ENCODE assay signal across 12 cellular contexts in the genomic region with DNA sequence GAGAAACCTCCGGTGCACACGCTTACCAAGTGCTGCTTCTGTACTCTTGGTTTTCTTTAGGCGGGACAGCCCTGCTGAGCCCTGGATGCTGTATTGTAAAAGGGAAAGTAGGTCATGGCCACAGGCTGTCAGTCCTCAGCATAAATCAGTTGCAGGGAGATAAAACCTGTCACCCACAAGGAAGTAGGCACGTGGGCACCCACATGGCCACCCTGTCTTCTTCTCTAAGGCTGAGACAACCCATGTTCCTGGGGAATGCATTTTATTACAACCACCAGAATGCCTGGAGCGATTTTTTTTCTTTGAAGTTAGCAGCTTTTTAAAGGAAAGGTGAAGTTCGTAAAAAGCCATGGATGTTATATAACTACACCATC. TPM values are rescaled to one million over a fixed set of nuclear protein-coding genes. Genes with fewer than 3 reads are reported as not detected.
DNase-seq lines count a peak whose midpoint lies in the region; ATAC-seq and TF ChIP-seq lines count a peak whose summit lies in the region.
"Had no signal": no experiment of that assay in that cellular context is flagged by ENCODE, and none has a peak within 500 bp of the region (broad histone marks: within the 10 kb centered on the region; RNA-seq: fewer than 3 reads in every experiment).

No MANE protein-coding gene starts in this region.

- WGBS in heart right ventricle, 2 donors: 53 to 72% methylated on average over 6 of the region's 6 CpGs

- intact Hi-C loops in heart right ventricle (cut with DNase I): no loop called here

- CTCF ChIA-PET in activated CD4-positive, alpha-beta memory T cell treated with anti-CD3 and anti-CD28 coated beads, Interleukin-2, amount 10 ng/mL, durations not matched to agents 7 days and 5 days (lab: Charles Lee): no interaction called here

- POLR2A ChIA-PET in activated CD4-positive, alpha-beta memory T cell treated with anti-CD3 and anti-CD28 coated beads, Interleukin-2, amount 10 ng/mL, durations not matched to agents 7 days and 5 days (lab: Charles Lee): no interaction called here

- no peak overlapping the region for H3K27ac ChIP-seq in heart right ventricle
- H3K27ac ChIP-seq: foreskin keratinocyte had no signal

- DNase-seq in GM12865 (ENCODE audit: low read depth) (peak; percentile 3), heart right ventricle (no peak), renal cortical epithelial cell (ENCODE audit: low read depth) (peak; percentile 36), NCI-H446 treated with DMSO at 0.1 percent for 48 hours (lab: John Stamatoyannopoulos, UW) (no peak), occipital lobe (lab: John Stamatoyannopoulos, UW) (no peak), retina (no peak)
- peak; percentile 31 for DNase-seq in activated CD4-positive, alpha-beta memory T cell treated with anti-CD3 and anti-CD28 coated beads, Interleukin-2, amount 10 ng/mL, durations not matched to agents 7 days and 5 days
- DNase-seq: activated naive CD8-positive, alpha-beta T cell treated with anti-CD3 and anti-CD28 coated beads, Interleukin-2, amount 50 U/mL, for 24 hours; DMS53 had no signal

- H3K27me3 ChIP-seq in heart right ventricle: peaks cover 0 to 12% (median 0%) of the 10 kb centered on the region in 7 donors

- H3K9me3 ChIP-seq in heart right ventricle: no peaks in the 10 kb centered on the region

- H3K4me3 ChIP-seq in GM12865 (ENCODE audit: low read depth, low read length) (no peak overlapping the region), heart right ventricle (no peak overlapping the region)

- H3K36me3 ChIP-seq in heart right ventricle: no peaks in the 10 kb centered on the region

- peak in 5 of 8 donors; percentile 32 to 65 (median 54) for ATAC-seq in heart right ventricle
- ATAC-seq: activated naive CD8-positive, alpha-beta T cell treated with anti-CD3 and anti-CD28 coated beads, Interleukin-2, amount 50 U/mL, for 24 hours; foreskin keratinocyte had no signal

- no peaks in the 10 kb centered on the region for H3K27me3 Mint-ChIP-seq in activated CD4-positive, alpha-beta memory T cell treated with anti-CD3 and anti-CD28 coated beads, Interleukin-2, amount 10 ng/mL, durations not matched to agents 7 days and 5 days

- peaks cover 11% of the 10 kb centered on the region for H3K4me1 Mint-ChIP-seq in activated CD4-positive, alpha-beta memory T cell treated with anti-CD3 and anti-CD28 coated beads, Interleukin-2, amount 10 ng/mL, durations not matched to agents 7 days and 5 days
- H3K4me1 Mint-ChIP-seq: activated naive CD8-positive, alpha-beta T cell treated with anti-CD3 and anti-CD28 coated beads, Interleukin-2, amount 50 U/mL, for 24 hours had no signal

- no peak overlapping the region for H3K4me3 Mint-ChIP-seq in activated CD4-positive, alpha-beta memory T cell treated with anti-CD3 and anti-CD28 coated beads, Interleukin-2, amount 10 ng/mL, durations not matched to agents 7 days and 5 days
- H3K4me3 Mint-ChIP-seq: activated naive CD8-positive, alpha-beta T cell treated with anti-CD3 and anti-CD28 coated beads, Interleukin-2, amount 50 U/mL, for 24 hours had no signal

- no peaks in the 10 kb centered on the region for H3K36me3 Mint-ChIP-seq in activated CD4-positive, alpha-beta memory T cell treated with anti-CD3 and anti-CD28 coated beads, Interleukin-2, amount 10 ng/mL, durations not matched to agents 7 days and 5 days (ENCODE audit: low read depth)

- TF ChIP-seq CTCF in GM12865 (IDR thresholded peaks at IDR 0.05; ENCODE audit: insufficient read depth, low read depth, low read length, missing control alignments) (no peak), heart right ventricle (IDR thresholded peaks at IDR 0.05) (no peak)

- no peak overlapping the region for H3K27ac Mint-ChIP-seq in activated CD4-positive, alpha-beta memory T cell treated with anti-CD3 and anti-CD28 coated beads, Interleukin-2, amount 10 ng/mL, durations not matched to agents 7 days and 5 days
- H3K27ac Mint-ChIP-seq: activated naive CD8-positive, alpha-beta T cell treated with anti-CD3 and anti-CD28 coated beads, Interleukin-2, amount 50 U/mL, for 24 hours had no signal

- H3K9me3 Mint-ChIP-seq in activated CD4-positive, alpha-beta memory T cell treated with anti-CD3 and anti-CD28 coated beads, Interleukin-2, amount 10 ng/mL, durations not matched to agents 7 days and 5 days: no peaks in the 10 kb centered on the region
- H3K9me3 Mint-ChIP-seq: activated naive CD8-positive, alpha-beta T cell treated with anti-CD3 and anti-CD28 coated beads, Interleukin-2, amount 50 U/mL, for 24 hours had no signal

- H3K4me1 ChIP-seq in heart right ventricle: peaks cover 0 to 23% (median 6%) of the 10 kb centered on the region in 9 donors

RNA-seq across cellular contexts. Expression of a gene that starts 59.3 kb away (rescaled TPM):
- total RNA-seq in activated CD4-positive, alpha-beta memory T cell treated with anti-CD3 and anti-CD28 coated beads, Interleukin-2, amount 10 ng/mL, durations not matched to agents 7 days and 5 days: not detected
- total RNA-seq in heart right ventricle (not detected), renal cortical epithelial cell (2.1 and 13.6 TPM in 2 replicates), occipital lobe (13.1 TPM)
- polyA plus RNA-seq in heart right ventricle: not detected
- total RNA-seq: dermis microvascular lymphatic vessel endothelial cell, osteocyte had no signal

Comparison
In these comparisons a context has a peak if more than half of its experiments do, and no peak if none do; other contexts are left out.
1. DNase-seq: peak in GM12865 (single experiment), activated CD4-positive, alpha-beta memory T cell treated with anti-CD3 and anti-CD28 coated beads, Interleukin-2, amount 10 ng/mL, durations not matched to agents 7 days and 5 days (single experiment) and renal cortical epithelial cell (single experiment); none in heart right ventricle (0 of 2), NCI-H446 treated with DMSO at 0.1 percent for 48 hours (single experiment), occipital lobe (single experiment) and retina (single experiment).